ENCODE assay signal across 8 cellular contexts in the genomic region with DNA sequence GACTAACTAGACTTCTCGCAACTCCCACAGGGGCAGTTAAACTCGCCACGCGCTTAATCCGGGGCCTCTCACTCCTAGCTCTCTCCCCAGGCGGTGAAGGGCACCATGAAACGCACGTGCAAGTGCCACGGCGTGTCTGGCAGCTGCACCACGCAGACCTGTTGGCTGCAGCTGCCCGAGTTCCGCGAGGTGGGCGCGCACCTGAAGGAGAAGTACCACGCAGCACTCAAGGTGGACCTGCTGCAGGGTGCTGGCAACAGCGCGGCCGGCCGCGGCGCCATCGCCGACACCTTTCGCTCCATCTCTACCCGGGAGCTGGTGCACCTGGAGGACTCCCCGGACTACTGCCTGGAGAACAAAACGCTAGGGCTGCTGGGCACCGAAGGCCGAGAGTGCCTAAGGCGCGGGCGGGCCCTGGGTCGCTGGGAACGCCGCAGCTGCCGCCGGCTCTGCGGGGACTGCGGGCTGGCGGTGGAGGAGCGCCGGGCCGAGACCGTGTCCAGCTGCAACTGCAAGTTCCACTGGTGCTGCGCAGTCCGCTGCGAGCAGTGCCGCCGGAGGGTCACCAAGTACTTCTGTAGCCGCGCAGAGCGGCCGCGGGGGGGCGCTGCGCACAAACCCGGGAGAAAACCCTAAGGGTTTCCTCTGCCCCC. TPM values are rescaled to one million over a fixed set of nuclear protein-coding genes. Genes with fewer than 3 reads are reported as not detected.
DNase-seq lines count a peak whose midpoint lies in the region; ATAC-seq and TF ChIP-seq lines count a peak whose summit lies in the region.

No MANE protein-coding gene starts in this region.

- no peaks in the 10 kb centered on the region for H3K9me3 Mint-ChIP-seq in activated CD4-positive, alpha-beta T cell treated with anti-CD3 and anti-CD28 coated beads, Interleukin-2, amount 10 ng/mL, durations not matched to agents 7 days and 5 days

- peaks cover 40% of the 10 kb centered on the region for H3K36me3 Mint-ChIP-seq in activated CD4-positive, alpha-beta T cell treated with anti-CD3 and anti-CD28 coated beads, Interleukin-2, amount 10 ng/mL, durations not matched to agents 7 days and 5 days (ENCODE audit: low read depth)

- POLR2A ChIA-PET in HEK293T (lab: Yijun Ruan, JAX), result interaction anchor here (0.8 to 1.0 kb wide), 2 partner anchors 12 to 36 kb away, joined by 3 read pairs; no protein-coding TSS in a partner anchor
- POLR2A ChIA-PET in activated CD4-positive, alpha-beta T cell treated with anti-CD3 and anti-CD28 coated beads, Interleukin-2, amount 10 ng/mL, durations not matched to agents 7 days and 5 days (lab: Charles Lee), result interaction anchor here (0.6 to 2.2 kb wide), 4 partner anchors 17 to 117 kb away, joined by 3 to 10 read pairs (median 4); no protein-coding TSS in a partner anchor

- ATAC-seq in left colon, result peak; percentile 73
- no peak for ATAC-seq in GM18870 (IDR thresholded peaks at IDR 0.05; ENCODE audit: unreplicated experiment)

- CTCF ChIA-PET in HEK293T (lab: Yijun Ruan, JAX), result interaction anchor here (0.6 to 3.5 kb wide), 19 partner anchors 9 to 780 kb away, joined by 3 to 18 read pairs (median 4); a partner anchor contains a TSS
- CTCF ChIA-PET in activated CD4-positive, alpha-beta T cell treated with anti-CD3 and anti-CD28 coated beads, Interleukin-2, amount 10 ng/mL, durations not matched to agents 7 days and 5 days (lab: Charles Lee), result interaction anchor here (0.7 to 5.8 kb wide), 21 partner anchors 9 to 178 kb away, joined by 3 to 82 read pairs (median 5); a partner anchor contains a TSS

- H3K4me3 Mint-ChIP-seq in activated CD4-positive, alpha-beta T cell treated with anti-CD3 and anti-CD28 coated beads, Interleukin-2, amount 10 ng/mL, durations not matched to agents 7 days and 5 days, result peak overlapping the region; percentile 74

- peaks cover 33% of the 10 kb centered on the region for H3K4me1 Mint-ChIP-seq in activated CD4-positive, alpha-beta T cell treated with anti-CD3 and anti-CD28 coated beads, Interleukin-2, amount 10 ng/mL, durations not matched to agents 7 days and 5 days

- DNase-seq in DMS114 treated with DMSO at 0.1 percent for 48 hours (lab: John Stamatoyannopoulos, UW; ENCODE audit: unreplicated experiment) (peak; percentile 28), HEK293T (ENCODE audit: extremely low spot score) (peak; percentile 89), NCI-H345 (lab: John Stamatoyannopoulos, UW) (peak; percentile 54), dedifferentiated amniotic fluid mesenchymal stem cell (ENCODE audit: extremely low spot score) (peak; percentile 31), left colon (peak; percentile 49 to 67)
- DNase-seq in activated CD4-positive, alpha-beta T cell treated with anti-CD3 and anti-CD28 coated beads, Interleukin-2, amount 10 ng/mL, durations not matched to agents 7 days and 5 days, result peak; percentile 67
- peak; percentile 76 for DNase-seq in stimulated activated CD4-positive, alpha-beta T cell treated with anti-CD3 and anti-CD28 coated beads, Interleukin-15, amount 100 ng/mL, for 24 hours

- H3K27me3 Mint-ChIP-seq in activated CD4-positive, alpha-beta T cell treated with anti-CD3 and anti-CD28 coated beads, Interleukin-2, amount 10 ng/mL, durations not matched to agents 7 days and 5 days, result peaks cover 13% of the 10 kb centered on the region

- H3K27ac Mint-ChIP-seq in activated CD4-positive, alpha-beta T cell treated with anti-CD3 and anti-CD28 coated beads, Interleukin-2, amount 10 ng/mL, durations not matched to agents 7 days and 5 days, result peak overlapping the region; percentile 70

- intact Hi-C loops in left colon (cut with DNase I, micrococcal nuclease), result no loop called here

TF ChIP-seq in HEK293T, 16 proteins besides CTCF, POLR2A, EP300 and RAD21:
- TF ChIP-seq ZNF384 (IDR thresholded peaks at IDR 0.05) (no peak), L3MBTL2 (conservative IDR thresholded peaks at IDR 0.05) (peak; percentile 71)
TF ChIP-seq in HEK293T: peak in this region for 1.

RNA-seq across cellular contexts. Expression of a gene that starts 19.5 kb away (rescaled TPM):
- under 1 TPM; 0.10 to 0.40 TPM for total RNA-seq in activated CD4-positive, alpha-beta T cell treated with anti-CD3 and anti-CD28 coated beads, Interleukin-2, amount 10 ng/mL, durations not matched to agents 7 days and 5 days
- total RNA-seq in left colon, result not detected

RNA-seq across cellular contexts. Expression of a gene that starts 37.4 kb away (rescaled TPM):
- 100 to 1,000 TPM; 202 to 208 TPM for total RNA-seq in activated CD4-positive, alpha-beta T cell treated with anti-CD3 and anti-CD28 coated beads, Interleukin-2, amount 10 ng/mL, durations not matched to agents 7 days and 5 days
- 10 to 100 TPM; 13.7 to 15.3 TPM for total RNA-seq in left colon

RNA-seq across cellular contexts. Expression of a gene that starts 47.4 kb away (rescaled TPM):
- 100 to 1,000 TPM; 241 to 267 TPM for total RNA-seq in activated CD4-positive, alpha-beta T cell treated with anti-CD3 and anti-CD28 coated beads, Interleukin-2, amount 10 ng/mL, durations not matched to agents 7 days and 5 days
- total RNA-seq in left colon, result 100 to 1,000 TPM; 172 to 214 TPM

RNA-seq across cellular contexts. Expression of a gene that starts 53.4 kb away (rescaled TPM):
- 10 to 100 TPM; 54.9 to 59.3 TPM for total RNA-seq in activated CD4-positive, alpha-beta T cell treated with anti-CD3 and anti-CD28 coated beads, Interleukin-2, amount 10 ng/mL, durations not matched to agents 7 days and 5 days
- 10 to 100 TPM; 35.2 to 35.3 TPM for total RNA-seq in left colon

Comparison
In these comparisons a context has a peak if more than half of its experiments do, and no peak if none do; other contexts are left out.
1. DNase-seq: peak in every context shown above with its lines; median percentile 89 in HEK293T; 76 in stimulated activated CD4-positive, alpha-beta T cell treated with anti-CD3 and anti-CD28 coated beads, Interleukin-15, amount 100 ng/mL, for 24 hours; 67 in activated CD4-positive, alpha-beta T cell treated with anti-CD3 and anti-CD28 coated beads, Interleukin-2, amount 10 ng/mL, durations not matched to agents 7 days and 5 days; 58 in left colon; 54 in NCI-H345; 31 in dedifferentiated amniotic fluid mesenchymal stem cell; 28 in DMS114 treated with DMSO at 0.1 percent for 48 hours.
2. RNA of a gene that starts 37.4 kb away (total RNA-seq): 202 to 208 TPM in activated CD4-positive, alpha-beta T cell treated with anti-CD3 and anti-CD28 coated beads, Interleukin-2, amount 10 ng/mL, durations not matched to agents 7 days and 5 days; 13.7 to 15.3 TPM in left colon; every median in the first group is over 10 times any median in the second.